In genomic region chr1:9110669-9111356, GRCh38 we compare ENCODE assay signal across 8 cellular contexts. TPM values are rescaled to one million over a fixed set of nuclear protein-coding genes. Genes with fewer than 3 reads are reported as not detected.
A peak's percentile ranks its signal among the peaks of the same experiment; 100 is the strongest.
DNase-seq lines count a peak whose midpoint lies in the region; ATAC-seq and TF ChIP-seq lines count a peak whose summit lies in the region.

No MANE protein-coding gene starts in this region.

- peak; percentile 82 for ATAC-seq in activated CD8-positive, alpha-beta T cell treated with anti-CD3 and anti-CD28 coated beads, Interleukin-2, amount 10 ng/mL, durations not matched to agents 7 days and 5 days
- ATAC-seq in GM21786 (IDR thresholded peaks at IDR 0.05; ENCODE audit: unreplicated experiment), result no peak

- H3K36me3 Mint-ChIP-seq in activated CD8-positive, alpha-beta T cell treated with anti-CD3 and anti-CD28 coated beads, Interleukin-2, amount 10 ng/mL, durations not matched to agents 7 days and 5 days (ENCODE audit: low read depth), result no peaks in the 10 kb centered on the region

- H3K9me3 Mint-ChIP-seq in activated CD8-positive, alpha-beta T cell treated with anti-CD3 and anti-CD28 coated beads, Interleukin-2, amount 10 ng/mL, durations not matched to agents 7 days and 5 days (ENCODE audit: insufficient read depth), result no peaks in the 10 kb centered on the region

- DNase-seq in HFF-Myc (ENCODE audit: extremely low read depth, low read depth) (peak; percentile 51), NCI-H82 (lab: John Stamatoyannopoulos, UW) (peak; percentile 95), medulla oblongata (ENCODE audit: extremely low spot score) (peak; percentile 87)
- peak; percentile 90 for DNase-seq in activated CD8-positive, alpha-beta T cell treated with anti-CD3 and anti-CD28 coated beads, Interleukin-2, amount 10 ng/mL, durations not matched to agents 7 days and 5 days
- DNase-seq in effector CD8-positive, alpha-beta T cell (lab: John Stamatoyannopoulos, UW), result peak; percentile 79
- peak; percentile 58 for DNase-seq in stimulated activated CD8-positive, alpha-beta memory T cell treated with anti-CD3 and anti-CD28 coated beads, Interleukin-12 subunit alpha, Interleukin-12 subunit beta, amount 100 ng/mL, for 4 hours (ENCODE audit: low read depth)

- CTCF ChIA-PET in activated CD8-positive, alpha-beta T cell treated with anti-CD3 and anti-CD28 coated beads, Interleukin-2, amount 10 ng/mL, durations not matched to agents 7 days and 5 days (lab: Charles Lee), result interaction anchor here (0.6 to 4.5 kb wide), 24 partner anchors 9 to 380 kb away, joined by 3 to 44 read pairs (median 4); partner anchors contain the start of genes GPR157 and H6PD

- H3K4me1 Mint-ChIP-seq in activated CD8-positive, alpha-beta T cell treated with anti-CD3 and anti-CD28 coated beads, Interleukin-2, amount 10 ng/mL, durations not matched to agents 7 days and 5 days (ENCODE audit: low read depth), result peaks cover 16% of the 10 kb centered on the region

- no peak overlapping the region for H3K27ac Mint-ChIP-seq in activated CD8-positive, alpha-beta T cell treated with anti-CD3 and anti-CD28 coated beads, Interleukin-2, amount 10 ng/mL, durations not matched to agents 7 days and 5 days

- POLR2A ChIA-PET in activated CD8-positive, alpha-beta T cell treated with anti-CD3 and anti-CD28 coated beads, Interleukin-2, amount 10 ng/mL, durations not matched to agents 7 days and 5 days (lab: Charles Lee), result no interaction called here

- no peaks in the 10 kb centered on the region for H3K27me3 Mint-ChIP-seq in activated CD8-positive, alpha-beta T cell treated with anti-CD3 and anti-CD28 coated beads, Interleukin-2, amount 10 ng/mL, durations not matched to agents 7 days and 5 days (ENCODE audit: low read depth)

- no peak overlapping the region for H3K4me3 Mint-ChIP-seq in activated CD8-positive, alpha-beta T cell treated with anti-CD3 and anti-CD28 coated beads, Interleukin-2, amount 10 ng/mL, durations not matched to agents 7 days and 5 days

- H3K27ac ChIP-seq in C4-2B, result no peak overlapping the region

- no peak overlapping the region for H3K4me3 ChIP-seq in HFF-Myc (replicated peaks; ENCODE audit: low read depth, low read length)

- TF ChIP-seq CTCF in C4-2B (conservative IDR thresholded peaks at IDR 0.05) (peak; percentile 97), HFF-Myc (IDR thresholded peaks at IDR 0.05; ENCODE audit: low read depth, low read length, missing control alignments) (peak; percentile 95)

RNA-seq across cellular contexts. Expression of gene GPR157, which starts 18.1 kb away (rescaled TPM):
- 1 to 10 TPM; 1.2 to 1.4 TPM for total RNA-seq in activated CD8-positive, alpha-beta T cell treated with anti-CD3 and anti-CD28 coated beads, Interleukin-2, amount 10 ng/mL, durations not matched to agents 7 days and 5 days

RNA-seq across cellular contexts. Expression of gene SLC2A5, which starts 41.4 kb away (rescaled TPM):
- total RNA-seq in activated CD8-positive, alpha-beta T cell treated with anti-CD3 and anti-CD28 coated beads, Interleukin-2, amount 10 ng/mL, durations not matched to agents 7 days and 5 days, result not detected
